In the genomic region with DNA sequence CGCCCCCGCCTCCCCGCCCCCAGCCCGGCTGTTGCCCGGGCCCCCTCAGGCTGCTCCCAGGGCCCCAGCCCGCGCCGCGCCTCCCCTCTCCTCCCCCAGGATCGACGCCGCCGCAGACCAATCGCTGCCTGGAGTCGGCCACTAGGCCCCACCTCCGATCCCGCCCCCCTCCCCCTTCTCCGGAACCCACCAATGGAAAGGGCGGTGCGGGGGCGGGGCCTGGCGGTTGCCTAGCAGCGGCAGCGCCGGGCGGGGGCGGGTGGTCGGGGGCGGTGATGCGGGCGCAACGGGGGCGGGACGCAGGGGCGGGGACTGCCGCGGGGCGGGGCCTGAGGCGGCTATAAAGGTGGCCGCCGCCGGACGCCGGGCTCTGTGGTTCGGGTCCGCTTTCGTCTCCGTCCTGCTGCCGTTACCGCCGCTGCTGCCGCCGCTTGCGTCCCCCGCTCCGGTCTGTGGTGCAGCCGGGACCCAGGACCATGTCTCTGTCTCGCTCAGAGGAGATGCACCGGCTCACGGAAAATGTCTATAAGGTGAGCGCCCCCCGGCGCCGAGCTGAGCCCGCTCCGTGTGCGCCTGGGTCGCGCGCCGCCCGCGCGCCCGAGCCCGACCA, we compare ENCODE assay signal across 8 cellular contexts. TPM values are rescaled to one million over a fixed set of nuclear protein-coding genes. Genes with fewer than 3 reads are reported as not detected.
DNase-seq lines count a peak whose midpoint lies in the region; ATAC-seq and TF ChIP-seq lines count a peak whose summit lies in the region.

A gene with protein sequence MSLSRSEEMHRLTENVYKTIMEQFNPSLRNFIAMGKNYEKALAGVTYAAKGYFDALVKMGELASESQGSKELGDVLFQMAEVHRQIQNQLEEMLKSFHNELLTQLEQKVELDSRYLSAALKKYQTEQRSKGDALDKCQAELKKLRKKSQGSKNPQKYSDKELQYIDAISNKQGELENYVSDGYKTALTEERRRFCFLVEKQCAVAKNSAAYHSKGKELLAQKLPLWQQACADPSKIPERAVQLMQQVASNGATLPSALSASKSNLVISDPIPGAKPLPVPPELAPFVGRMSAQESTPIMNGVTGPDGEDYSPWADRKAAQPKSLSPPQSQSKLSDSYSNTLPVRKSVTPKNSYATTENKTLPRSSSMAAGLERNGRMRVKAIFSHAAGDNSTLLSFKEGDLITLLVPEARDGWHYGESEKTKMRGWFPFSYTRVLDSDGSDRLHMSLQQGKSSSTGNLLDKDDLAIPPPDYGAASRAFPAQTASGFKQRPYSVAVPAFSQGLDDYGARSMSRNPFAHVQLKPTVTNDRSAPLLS (plus strand): TSS at position 373 of the 610 bp plus-strand sequence. CDS start 104 bp downstream, at position 477.

- H2AFZ ChIP-seq in SU-DHL-6 (ENCODE audit: low read depth, low read length, severe bottlenecking) = no peak within 1 kb of the TSS

- intact Hi-C loops in Right ventricle myocardium inferior (cut with DNase I) = loop anchor here (2.0 to 5.0 kb wide), 2 partner anchors 48 to 202 kb away; a partner anchor contains a TSS
- intact Hi-C loops in ovary (cut with DNase I) = loop anchor here in 3 of 4 donors (5.0 kb wide), 4 partner anchors 43 to 67 kb away; a partner anchor contains a TSS
- intact Hi-C loops in testis (cut with DNase I; ENCODE audit: low total_unique reads) = no loop called here

- H3K4me1 ChIP-seq in ovary (ENCODE audit: insufficient read depth) = peaks cover 27% of the 10 kb centered on the region
- peaks cover 26% of the 10 kb centered on the region for H3K4me1 ChIP-seq in testis

- TF ChIP-seq POLR2A in ovary (IDR thresholded peaks at IDR 0.05) (peak; percentile 91), testis (IDR thresholded peaks at IDR 0.05) (peak; percentile 84)

- no peaks in the 10 kb centered on the region for H4K20me1 ChIP-seq in SU-DHL-6 (ENCODE audit: low read depth, low read length)

- H3K27ac ChIP-seq in SU-DHL-6 (ENCODE audit: low read depth, low read length) (no peak within 1 kb of the TSS), ovary (no peak within 1 kb of the TSS), testis (no peak within 1 kb of the TSS)

- WGBS in ovary, 3 donors = 0 to 1% (median 1%) methylated on average over 16 to 76 of the region's 76 CpGs
- 0% methylated on average over 57 of the region's 76 CpGs; no CpG with 5 or more reads in 1 of the 2 donors for WGBS in testis, 2 donors

- no peak for TF ChIP-seq CTCF in SU-DHL-6 (IDR thresholded peaks at IDR 0.05; ENCODE audit: insufficient read depth, low read length, poor library complexity, severe bottlenecking)
- peak in 2 of 3 donors; percentile 11 to 12 for TF ChIP-seq CTCF in ovary (IDR thresholded peaks at IDR 0.05)
- no peak for TF ChIP-seq CTCF in testis (IDR thresholded peaks at IDR 0.05)

- peak within 1 kb of the TSS; percentile 32 for H3K4me3 ChIP-seq in SU-DHL-6 (ENCODE audit: insufficient read depth, low read length, poor library complexity, severe bottlenecking)
- peak within 1 kb of the TSS; percentile 63 for H3K4me3 ChIP-seq in ovary
- peak within 1 kb of the TSS; percentile 30 to 71 for H3K4me3 ChIP-seq in testis

- ATAC-seq in Right ventricle myocardium inferior = peak; percentile 80

- peak within 1 kb of the TSS; percentile 54 for H3K4me2 ChIP-seq in SU-DHL-6 (ENCODE audit: low read depth, low read length, poor library complexity, severe bottlenecking)

- no peak for TF ChIP-seq EP300 in ovary (IDR thresholded peaks at IDR 0.05)

- no peaks in the 10 kb centered on the region for H3K9me2 ChIP-seq in SU-DHL-6 (replicated peaks; ENCODE audit: insufficient read depth, low read length)

- no peak within 1 kb of the TSS for H3K9ac ChIP-seq in SU-DHL-6 (ENCODE audit: low read length)

- DNase-seq in ELR (ENCODE audit: low read depth) (peak; percentile 96), HCEC 1CT (peak; percentile 89), NCI-H1092 (lab: John Stamatoyannopoulos, UW) (peak; percentile 94), Right ventricle myocardium inferior (ENCODE audit: missing footprints) (peak; percentile 98), ovary (peak; percentile 97 to 99 (median 98)), testis (peak; percentile 96)
- DNase-seq in activated naive CD8-positive, alpha-beta T cell treated with anti-CD3 and anti-CD28 coated beads, Interleukin-2, amount 50 U/mL, for 16 hours (ENCODE audit: low read depth, low spot score) = peak; percentile 93

- no peaks in the 10 kb centered on the region for H3F3A ChIP-seq in SU-DHL-6 (ENCODE audit: insufficient read depth)

- H3K36me3 ChIP-seq in SU-DHL-6 (ENCODE audit: low read length) = no peaks in the 10 kb centered on the region
- H3K36me3 ChIP-seq in ovary = no peaks in the 10 kb centered on the region
- H3K36me3 ChIP-seq in testis (ENCODE audit: low read depth, missing control alignments) = no peaks in the 10 kb centered on the region

- no peaks in the 10 kb centered on the region for H3K79me2 ChIP-seq in SU-DHL-6 (ENCODE audit: insufficient read depth, low read length)

- peaks cover 5% of the 10 kb centered on the region; the same call in 1 of the 2 replicates for H3K27me3 ChIP-seq in SU-DHL-6 (ENCODE audit: low read length)
- H3K27me3 ChIP-seq in ovary = no peaks in the 10 kb centered on the region
- H3K27me3 ChIP-seq in testis = no peaks in the 10 kb centered on the region

- no peaks in the 10 kb centered on the region for H3K9me3 ChIP-seq in SU-DHL-6 (ENCODE audit: insufficient read depth, low read length)
- H3K9me3 ChIP-seq in ovary = no peaks in the 10 kb centered on the region
- no peaks in the 10 kb centered on the region for H3K9me3 ChIP-seq in testis

RNA-seq across cellular contexts. Expression of the gene that starts here (rescaled TPM):
- total RNA-seq in Right ventricle myocardium inferior (32.1 TPM), ovary (10 to 100 TPM; 13.8 to 80.6 (median 30.1) TPM), testis (10 to 100 TPM; 67.3 to 67.5 TPM)
- polyA plus RNA-seq in ovary (10 to 100 TPM; 12.0 to 21.5 TPM), testis (ENCODE audit: insufficient read depth, low read depth, low replicate concordance) (36.7 TPM)

Comparison
In these comparisons a context has a peak if more than half of its experiments do, and no peak if none do; other contexts are left out.
1. CTCF ChIP-seq: peak in ovary (2 of 3); none in SU-DHL-6 (single experiment) and testis (0 of 3).
2. Peak in every context shown above with its lines, with median percentiles within 50 percentile points of each other: DNase-seq and H3K4me3 ChIP-seq.